16 cellular contexts compared by ENCODE assay signal in genomic region chr14:23047042-23047634, GRCh38. TPM values are rescaled to one million over a fixed set of nuclear protein-coding genes. Genes with fewer than 3 reads are reported as not detected.
DNase-seq lines count a peak whose midpoint lies in the region; ATAC-seq and TF ChIP-seq lines count a peak whose summit lies in the region.
"Had no signal": no experiment of that assay in that cellular context is flagged by ENCODE, and none has a peak within 500 bp of the region (broad histone marks: within the 10 kb centered on the region; RNA-seq: fewer than 3 reads in every experiment).

No MANE protein-coding gene starts in this region.

- no peak overlapping the region for H4K91ac ChIP-seq in neuronal stem cell (ENCODE audit: low read depth, low read length, poor library complexity)

- H2BK12ac ChIP-seq in neuronal stem cell (ENCODE audit: low read length): no peak overlapping the region

- TF ChIP-seq CTCF in fibroblast of pulmonary artery (IDR thresholded peaks at IDR 0.05; ENCODE audit: low read length, missing control alignments): no peak

- H3K9ac ChIP-seq in neuronal stem cell (ENCODE audit: low read depth, low read length, poor library complexity): no peak overlapping the region

- H2BK15ac ChIP-seq in neuronal stem cell (ENCODE audit: low read length): no peak overlapping the region

- no peak overlapping the region for H3K4me2 ChIP-seq in neuronal stem cell (ENCODE audit: insufficient read depth, low read length, poor library complexity, severe bottlenecking)
- H3K4me2 ChIP-seq: PC-9 had no signal

- no peak overlapping the region for H2BK120ac ChIP-seq in neuronal stem cell (ENCODE audit: low read depth, low read length)

- no peak overlapping the region for H3K14ac ChIP-seq in neuronal stem cell (ENCODE audit: low read length)

- no peak overlapping the region for H2BK5ac ChIP-seq in neuronal stem cell (ENCODE audit: low read length)

- H3K4me1 ChIP-seq in SJSA1 (replicated peaks): peaks cover 21% of the 10 kb centered on the region
- H3K4me1 ChIP-seq in neuronal stem cell (ENCODE audit: control insufficient read depth in 2 of 2, insufficient read depth in 1 of 2, low read depth in 1 of 2, low read length in 2 of 2): peaks cover 5 to 6% of the 10 kb centered on the region in 2 donors
- H3K4me1 ChIP-seq: sigmoid colon, testis had no signal

- no peak overlapping the region for H3K4ac ChIP-seq in neuronal stem cell (ENCODE audit: low read length)

- ATAC-seq in GM19023 (IDR thresholded peaks at IDR 0.05; ENCODE audit: unreplicated experiment) (no peak), GM18517 (IDR thresholded peaks at IDR 0.05; ENCODE audit: unreplicated experiment) (no peak)
- ATAC-seq: gastroesophageal sphincter had no signal

- H2AK5ac ChIP-seq in neuronal stem cell (ENCODE audit: low read depth, low read length): peak overlapping the region; percentile 20

- H3K4me3 ChIP-seq in SJSA1 (no peak overlapping the region), fibroblast of pulmonary artery (replicated peaks; ENCODE audit: low read depth, low read length) (no peak overlapping the region), neuronal stem cell (ENCODE audit: low read length in 2 of 2) (no peak overlapping the region)
- H3K4me3 ChIP-seq: gastroesophageal sphincter, PC-9, sigmoid colon had no signal

- H3K18ac ChIP-seq in neuronal stem cell (ENCODE audit: low read length): peak overlapping the region; percentile 27

- peaks cover 3% of the 10 kb centered on the region for H3K79me1 ChIP-seq in neuronal stem cell (ENCODE audit: low read depth, low read length)

- DNase-seq in ELR (ENCODE audit: low read depth) (peak; percentile 22), SJSA1 (ENCODE audit: low read depth in 1 of 2, low spot score in 2 of 2) (peak; percentile 32 to 64), fibroblast of pulmonary artery (ENCODE audit: low read depth) (peak; percentile 76), neuronal stem cell (ENCODE audit: low spot score) (no peak), DMS 273 (lab: John Stamatoyannopoulos, UW; ENCODE audit: unreplicated experiment) (no peak), inferior parietal cortex (ENCODE audit: extremely low spot score) (no peak)
- DNase-seq: activated CD4-positive, alpha-beta memory T cell treated with anti-CD3 and anti-CD28 coated beads, Interleukin-2, amount 10 ng/mL, durations not matched to agents 7 days and 5 days; PC-9; stimulated activated CD4-positive, alpha-beta T cell treated with anti-CD3 and anti-CD28 coated beads, Interleukin-2, amount 100 ng/mL, for 48 hours; testis had no signal

- H3K23ac ChIP-seq in neuronal stem cell (ENCODE audit: low read depth, low read length, poor library complexity): peak overlapping the region; percentile 9

- H3K36me3 ChIP-seq in SJSA1: peaks cover 7% of the 10 kb centered on the region; the same call in 1 of the 2 replicates
- H3K36me3 ChIP-seq in neuronal stem cell (replicated peaks in 1 of 2; ENCODE audit: control insufficient read depth in 2 of 2, insufficient read depth in 2 of 2, low read length in 2 of 2): peaks cover 22 to 46% of the 10 kb centered on the region in 2 donors
- H3K36me3 ChIP-seq: gastroesophageal sphincter, neutrophil, sigmoid colon had no signal

- H3K27ac ChIP-seq in SJSA1: no peak overlapping the region
- no peak overlapping the region for H3K27ac ChIP-seq in neuronal stem cell (replicated peaks; ENCODE audit: low read length)
- H3K27ac ChIP-seq: neutrophil, PC-9, sigmoid colon, testis had no signal

- no CpG with 5 or more reads among the region's 6 CpGs for WGBS in neuronal stem cell (ENCODE audit: extremely low coverage in 2 of 2, insufficient read length in 2 of 2, insufficient replicate concordance in 1 of 2), 2 donors

- H2AFZ ChIP-seq in neuronal stem cell (ENCODE audit: low read length): no peak overlapping the region
- H2AFZ ChIP-seq: PC-9 had no signal

- H3K27me3 ChIP-seq in SJSA1 (replicated peaks) (no peaks in the 10 kb centered on the region), neuronal stem cell (ENCODE audit: control insufficient read depth in 3 of 3, insufficient read depth in 3 of 3, low read depth in 1 of 3, low read length in 3 of 3) (no peaks in the 10 kb centered on the region)
- H3K27me3 ChIP-seq: sigmoid colon, testis had no signal

- no peaks in the 10 kb centered on the region for H3K9me3 ChIP-seq in SJSA1 (replicated peaks)
- peaks cover 4 to 9% of the 10 kb centered on the region in 2 donors for H3K9me3 ChIP-seq in neuronal stem cell (replicated peaks in 1 of 2; ENCODE audit: control insufficient read depth in 2 of 2, insufficient read depth in 1 of 2, low read depth in 1 of 2, low read length in 2 of 2)
- H3K9me3 ChIP-seq: gastroesophageal sphincter, neutrophil, sigmoid colon, testis had no signal

- no peak overlapping the region for H4K8ac ChIP-seq in neuronal stem cell (ENCODE audit: low read depth, low read length)

RNA-seq across cellular contexts. Expression of gene PSMB11, which starts 5.1 kb away (rescaled TPM):
- total RNA-seq in SJSA1 (2014; rRNA removed; shearing (Covaris generic)): not detected in 2 replicates
- not detected for polyA plus RNA-seq in neuronal stem cell (2013, experiment 1 of 2)
- polyA plus RNA-seq in neuronal stem cell (2013, experiment 2 of 2): not detected
- total RNA-seq: activated CD4-positive, alpha-beta memory T cell treated with anti-CD3 and anti-CD28 coated beads, Interleukin-2, amount 10 ng/mL, durations not matched to agents 7 days and 5 days; PC-9 had no signal
- polyA plus RNA-seq: adipose tissue had no signal

RNA-seq across cellular contexts. Expression of gene CDH24, which starts 10.2 kb away (rescaled TPM):
- 4.8 and 9.1 TPM in 2 replicates for total RNA-seq in SJSA1 (2014; rRNA removed; shearing (Covaris generic))
- 21.1 TPM for polyA plus RNA-seq in neuronal stem cell (2013, experiment 1 of 2)
- 20.6 TPM for polyA plus RNA-seq in neuronal stem cell (2013, experiment 2 of 2)

RNA-seq across cellular contexts. Expression of gene PSMB5, which starts 12.4 kb away (rescaled TPM):
- 226 and 255 TPM in 2 replicates for total RNA-seq in SJSA1 (2014; rRNA removed; shearing (Covaris generic))
- polyA plus RNA-seq in neuronal stem cell (2013, experiment 1 of 2): 136 TPM
- polyA plus RNA-seq in neuronal stem cell (2013, experiment 2 of 2): 135 TPM

RNA-seq across cellular contexts. Expression of gene C14orf93, which starts 37.2 kb away (rescaled TPM):
- 3.2 and 6.5 TPM in 2 replicates for total RNA-seq in SJSA1 (2014; rRNA removed; shearing (Covaris generic))
- polyA plus RNA-seq in neuronal stem cell (2013, experiment 1 of 2): 7.0 TPM
- polyA plus RNA-seq in neuronal stem cell (2013, experiment 2 of 2): 6.1 TPM

RNA-seq across cellular contexts. Expression of gene ACIN1, which starts 47.8 kb away (rescaled TPM):
- 34.1 and 68.2 TPM in 2 replicates for total RNA-seq in SJSA1 (2014; rRNA removed; shearing (Covaris generic))
- polyA plus RNA-seq in neuronal stem cell (2013, experiment 1 of 2): 147 TPM
- polyA plus RNA-seq in neuronal stem cell (2013, experiment 2 of 2): 150 TPM

Comparison
In these comparisons a context has a peak if more than half of its experiments do, and no peak if none do; other contexts are left out.
1. DNase-seq: peak in ELR (single experiment), SJSA1 (2 of 2) and fibroblast of pulmonary artery (single experiment); none in neuronal stem cell (single experiment), DMS 273 (single experiment) and inferior parietal cortex (single experiment).